Comparison of ENCODE assay signal across 2 cellular contexts in genomic region chr17:3954921-3955320, GRCh38.
TF ChIP-seq lines count a peak whose summit lies in the region.

No MANE protein-coding gene starts in this region.

TF ChIP-seq in SK-N-SH, 30 proteins besides CTCF, POLR2A, EP300 and RAD21:
- TF ChIP-seq REST (IDR thresholded peaks at IDR 0.05; ENCODE audit: low read depth, low read length) (no peak), TCF12 (IDR thresholded peaks at IDR 0.05) (no peak), RFX5 (IDR thresholded peaks at IDR 0.05; ENCODE audit: low read length) (no peak), GATA2 (CRISPR knock-in tag; IDR thresholded peaks at IDR 0.05) (no peak), RXRA (IDR thresholded peaks at IDR 0.05; ENCODE audit: borderline replicate concordance, low read depth) (no peak), ZBTB33 (IDR thresholded peaks at IDR 0.05; ENCODE audit: borderline replicate concordance, low read depth) (no peak)

TF ChIP-seq in SK-N-SH treated with all-trans-retinoic acid at 6 μM for 48 hours, 23 proteins besides CTCF, POLR2A, EP300 and RAD21 (continued from another document):
- TF ChIP-seq POU6F1 (CRISPR knock-in tag; IDR thresholded peaks at IDR 0.05; ENCODE audit: borderline replicate concordance, low read depth), result no peak
- no peak for TF ChIP-seq ESRRG (CRISPR knock-in tag; IDR thresholded peaks at IDR 0.05)
- TF ChIP-seq CREB5 (CRISPR knock-in tag; IDR thresholded peaks at IDR 0.05; ENCODE audit: low read depth), result no peak
- TF ChIP-seq ZNF8 (CRISPR knock-in tag; IDR thresholded peaks at IDR 0.05), result no peak
- no peak for TF ChIP-seq PATZ1 (CRISPR knock-in tag; IDR thresholded peaks at IDR 0.05; ENCODE audit: borderline replicate concordance)
- no peak for TF ChIP-seq ARNTL (CRISPR knock-in tag; IDR thresholded peaks at IDR 0.05; ENCODE audit: borderline replicate concordance, low read depth)
- no peak for TF ChIP-seq BACH2 (CRISPR knock-in tag; IDR thresholded peaks at IDR 0.05; ENCODE audit: borderline replicate concordance)
- no peak for TF ChIP-seq CSRNP3 (CRISPR knock-in tag; IDR thresholded peaks at IDR 0.05)
